8 cellular contexts compared by ENCODE assay signal in the genomic region with DNA sequence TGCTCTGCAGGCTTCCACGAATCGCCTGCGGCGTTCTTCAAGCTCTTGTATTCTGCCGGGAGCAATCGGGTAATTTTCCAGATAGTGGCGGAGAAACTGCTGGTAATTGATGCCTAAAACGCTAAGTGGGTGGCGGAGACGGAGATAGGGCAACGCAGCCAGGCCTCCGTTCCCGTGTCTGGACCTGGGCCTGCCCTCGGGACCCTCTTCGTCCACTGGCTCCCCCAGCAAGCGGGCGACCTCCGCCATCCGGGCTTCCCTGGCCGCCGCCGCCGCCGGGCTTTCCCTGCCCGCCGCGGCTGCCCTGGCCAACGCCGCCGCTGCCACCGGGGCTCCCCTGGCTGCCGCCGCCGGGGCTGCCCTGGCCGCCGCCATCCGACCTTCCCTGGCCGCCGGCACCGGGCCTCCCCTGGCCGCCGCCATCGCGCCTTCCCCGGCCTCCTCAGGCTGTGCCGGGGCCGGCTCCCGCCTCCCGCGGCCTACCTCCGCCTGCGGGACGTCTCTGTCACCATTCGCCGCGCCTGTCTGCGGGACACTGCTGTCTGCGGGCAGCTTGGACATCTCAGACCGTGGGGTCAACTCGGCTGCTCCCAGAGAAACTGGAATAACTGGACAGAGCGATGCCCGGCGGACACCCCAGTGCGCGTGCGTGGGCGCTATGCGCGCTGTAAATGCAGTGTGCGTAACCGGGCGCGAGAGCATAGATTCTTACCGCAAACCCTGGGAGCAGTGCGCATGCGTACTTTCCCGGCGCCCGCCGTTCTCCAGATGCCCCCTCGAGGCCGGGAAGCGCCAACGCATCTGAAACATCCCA. TPM values are rescaled to one million over a fixed set of nuclear protein-coding genes. Genes with fewer than 3 reads are reported as not detected.
A peak's percentile ranks its signal among the peaks of the same experiment; 100 is the strongest.
DNase-seq lines count a peak whose midpoint lies in the region; ATAC-seq, FAIRE-seq and TF ChIP-seq lines count a peak whose summit lies in the region.

A gene with protein sequence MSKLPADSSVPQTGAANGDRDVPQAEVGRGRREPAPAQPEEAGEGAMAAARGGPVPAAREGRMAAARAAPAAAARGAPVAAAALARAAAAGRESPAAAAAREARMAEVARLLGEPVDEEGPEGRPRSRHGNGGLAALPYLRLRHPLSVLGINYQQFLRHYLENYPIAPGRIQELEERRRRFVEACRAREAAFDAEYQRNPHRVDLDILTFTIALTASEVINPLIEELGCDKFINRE (minus strand): TSS at position 643 of the 814 bp plus-strand sequence. CDS start 82 bp downstream, at position 561.

- peaks cover 51% of the 10 kb centered on the region for H3K4me1 Mint-ChIP-seq in T-helper 17 cell

- no peaks in the 10 kb centered on the region for H3K9me3 ChIP-seq in T-helper 17 cell (ENCODE audit: control insufficient read depth, low read length, poor library complexity, severe bottlenecking)
- no peaks in the 10 kb centered on the region for H3K9me3 ChIP-seq in prostate gland

- H3K4me3 ChIP-seq in prostate gland = peak within 1 kb of the TSS; percentile 75 to 91

- H3K27me3 Mint-ChIP-seq in T-helper 17 cell = no peaks in the 10 kb centered on the region

- intact Hi-C loops in left ventricle myocardium superior (cut with micrococcal nuclease) = loop anchor here (10.0 kb wide), 1 partner anchor 55 kb away; a partner anchor contains a TSS
- intact Hi-C loops in prostate gland (cut with DNase I) = no loop called here

- H3K27me3 ChIP-seq in prostate gland (replicated peaks; ENCODE audit: insufficient read depth) = no peaks in the 10 kb centered on the region

- peak; percentile 80 for ATAC-seq in HG02884 (IDR thresholded peaks at IDR 0.05; ENCODE audit: unreplicated experiment)
- ATAC-seq in T-helper 17 cell = peak; percentile 91
- peak; percentile 99 for ATAC-seq in left ventricle myocardium superior

- peak within 1 kb of the TSS; percentile 97 for H3K4me3 Mint-ChIP-seq in T-helper 17 cell

- peak; percentile 67 to 96 (median 94) for TF ChIP-seq CTCF in prostate gland (IDR thresholded peaks at IDR 0.05)

- 1% methylated on average over 51 of the region's 84 CpGs for WGBS in prostate gland

- peak; percentile 99 for FAIRE-seq in GM12892 (lab: Jason Lieb, UNC)
- FAIRE-seq in urothelium cell line (lab: Jason Lieb, UNC) = peak; percentile 40

- peak within 1 kb of the TSS; percentile 92 to 94 for H3K27ac ChIP-seq in prostate gland

- peak within 1 kb of the TSS; percentile 95 for H3K27ac Mint-ChIP-seq in T-helper 17 cell

- DNase-seq in GM12892 (ENCODE audit: insufficient read length) = peak; percentile 83
- peak; percentile 81 for DNase-seq in NCI-H1694 (lab: John Stamatoyannopoulos, UW)
- peak; percentile 88 to 91 (median 88) for DNase-seq in T-helper 17 cell
- peak; percentile 51 to 97 (median 90) for DNase-seq in amygdala (lab: John Stamatoyannopoulos, UW)
- DNase-seq in left ventricle myocardium superior = peak; percentile 98
- peak; percentile 93 for DNase-seq in prostate gland (ENCODE audit: low spot score)
- DNase-seq in urothelium cell line (ENCODE audit: low spot score) = peak; percentile 95

- no peaks in the 10 kb centered on the region for H3K36me3 ChIP-seq in prostate gland

- TF ChIP-seq POLR2A in GM12892 (IDR thresholded peaks at IDR 0.05; ENCODE audit: low read depth, low read length) = peak; percentile 78; the same call in 1 of the 2 replicates
- TF ChIP-seq POLR2A in prostate gland (IDR thresholded peaks at IDR 0.05) = peak; percentile 87

- H3K36me3 Mint-ChIP-seq in T-helper 17 cell (ENCODE audit: low read depth) = no peaks in the 10 kb centered on the region

- peaks cover 3% of the 10 kb centered on the region for H3K4me1 ChIP-seq in prostate gland (replicated peaks)

RNA-seq across cellular contexts. Expression of the gene that starts here (rescaled TPM):
- 6.4 TPM for polyA plus RNA-seq in GM12892 (2012; ENCODE audit: missing spikeins)
- total RNA-seq in T-helper 17 cell = 10 to 100 TPM; 14.4 to 15.1 TPM
- 9.9 TPM for total RNA-seq in left ventricle myocardium superior
- total RNA-seq in prostate gland = 10 to 100 TPM; 21.1 to 25.3 TPM

Comparison
In these comparisons a context has a peak if more than half of its experiments do, and no peak if none do; other contexts are left out.
1. Peak in every context shown above with its lines: DNase-seq, ATAC-seq, H3K4me3 ChIP-seq and H3K27ac ChIP-seq.